ENCODE assay signal across 10 cellular contexts in genomic region chr1:207414606-207415108, GRCh38. TPM values are rescaled to one million over a fixed set of nuclear protein-coding genes. Genes with fewer than 3 reads are reported as not detected.
DNase-seq lines count a peak whose midpoint lies in the region; ATAC-seq lines count a peak whose summit lies in the region.
"Had no signal": no experiment of that assay in that cellular context is flagged by ENCODE, and none has a peak within 500 bp of the region (broad histone marks: within the 10 kb centered on the region; RNA-seq: fewer than 3 reads in every experiment).

No MANE protein-coding gene starts in this region.

- no peaks in the 10 kb centered on the region for H3K9me3 Mint-ChIP-seq in natural killer cell treated with Interleukin-12 subunit alpha and Interleukin-12 subunit beta and Interleukin-15 and Interleukin-18, amount 100 ng/mL, for 72 hours

- H3K36me3 ChIP-seq in neuronal stem cell (replicated peaks in 1 of 2; ENCODE audit: control insufficient read depth in 2 of 2, insufficient read depth in 2 of 2, low read length in 2 of 2): no peaks in the 10 kb centered on the region
- H3K36me3 ChIP-seq: thoracic aorta had no signal

- no CpG with 5 or more reads among the region's 4 CpGs for WGBS in neuronal stem cell (ENCODE audit: extremely low coverage in 2 of 2, insufficient read length in 2 of 2, insufficient replicate concordance in 1 of 2), 2 donors

- H3K4me3 Mint-ChIP-seq in natural killer cell treated with Interleukin-12 subunit alpha and Interleukin-12 subunit beta and Interleukin-15 and Interleukin-18, amount 100 ng/mL, for 72 hours: no peak overlapping the region

- H3K27me3 Mint-ChIP-seq in natural killer cell treated with Interleukin-12 subunit alpha and Interleukin-12 subunit beta and Interleukin-15 and Interleukin-18, amount 100 ng/mL, for 72 hours: peaks cover 28 to 29% of the 10 kb centered on the region in 2 donors

- H3K14ac ChIP-seq in neuronal stem cell (ENCODE audit: low read length): no peak overlapping the region

- H3K9me3 ChIP-seq in neuronal stem cell (replicated peaks in 1 of 2; ENCODE audit: control insufficient read depth in 2 of 2, insufficient read depth in 1 of 2, low read depth in 1 of 2, low read length in 2 of 2): no peaks in the 10 kb centered on the region

- no peak overlapping the region for H2AK5ac ChIP-seq in neuronal stem cell (ENCODE audit: low read depth, low read length)

- no peak overlapping the region for H3K9ac ChIP-seq in neuronal stem cell (ENCODE audit: low read depth, low read length, poor library complexity)

- H3K36me3 Mint-ChIP-seq in natural killer cell treated with Interleukin-12 subunit alpha and Interleukin-12 subunit beta and Interleukin-15 and Interleukin-18, amount 100 ng/mL, for 72 hours: peaks cover 5% of the 10 kb centered on the region

- no peak overlapping the region for H3K27ac ChIP-seq in neuronal stem cell (replicated peaks; ENCODE audit: low read length)
- H3K27ac ChIP-seq: thoracic aorta had no signal

- no peaks in the 10 kb centered on the region for H3K27me3 ChIP-seq in neuronal stem cell (ENCODE audit: control insufficient read depth in 3 of 3, insufficient read depth in 3 of 3, low read depth in 1 of 3, low read length in 3 of 3)

- H4K91ac ChIP-seq in neuronal stem cell (ENCODE audit: low read depth, low read length, poor library complexity): no peak overlapping the region

- no peak overlapping the region for H4K8ac ChIP-seq in neuronal stem cell (ENCODE audit: low read depth, low read length)

- no peak overlapping the region for H2AFZ ChIP-seq in neuronal stem cell (ENCODE audit: low read length)

- no peak overlapping the region for H2BK5ac ChIP-seq in neuronal stem cell (ENCODE audit: low read length)

- H3K27ac Mint-ChIP-seq in natural killer cell treated with Interleukin-12 subunit alpha and Interleukin-12 subunit beta and Interleukin-15 and Interleukin-18, amount 100 ng/mL, for 72 hours: no peak overlapping the region

- H3K4me3 ChIP-seq in neuronal stem cell (ENCODE audit: low read length in 2 of 2): no peak overlapping the region
- H3K4me3 ChIP-seq: lung, thoracic aorta had no signal

- no peak overlapping the region for H3K4me2 ChIP-seq in neuronal stem cell (ENCODE audit: insufficient read depth, low read length, poor library complexity, severe bottlenecking)

- no peak overlapping the region for H2BK120ac ChIP-seq in neuronal stem cell (ENCODE audit: low read depth, low read length)

- no peak overlapping the region for H2BK15ac ChIP-seq in neuronal stem cell (ENCODE audit: low read length)

- no peaks in the 10 kb centered on the region for H3K4me1 ChIP-seq in neuronal stem cell (ENCODE audit: control insufficient read depth in 2 of 2, insufficient read depth in 1 of 2, low read depth in 1 of 2, low read length in 2 of 2)

- peaks cover 22 to 29% of the 10 kb centered on the region in 2 donors for H3K4me1 Mint-ChIP-seq in natural killer cell treated with Interleukin-12 subunit alpha and Interleukin-12 subunit beta and Interleukin-15 and Interleukin-18, amount 100 ng/mL, for 72 hours (ENCODE audit: low read depth in 2 of 2)

- no peak overlapping the region for H3K23ac ChIP-seq in neuronal stem cell (ENCODE audit: low read depth, low read length, poor library complexity)

- ATAC-seq in GM18868 (IDR thresholded peaks at IDR 0.05; ENCODE audit: unreplicated experiment) (peak; percentile 82), HG02678 (IDR thresholded peaks at IDR 0.05; ENCODE audit: unreplicated experiment) (peak; percentile 92)
- ATAC-seq in natural killer cell treated with Interleukin-12 subunit alpha and Interleukin-12 subunit beta and Interleukin-15 and Interleukin-18, amount 100 ng/mL, for 72 hours: peak; percentile 61 to 75

- peak; percentile 80 for DNase-seq in NOMO-1 treated with DMSO at 0.1 percent for 48 hours (lab: John Stamatoyannopoulos, UW; ENCODE audit: unreplicated experiment)
- DNase-seq in natural killer cell treated with Interleukin-12 subunit alpha and Interleukin-12 subunit beta and Interleukin-15 and Interleukin-18, amount 100 ng/mL, for 72 hours (ENCODE audit: low spot score): no peak
- DNase-seq in NCI-H526 treated with DMSO at 0.1 percent for 48 hours (lab: John Stamatoyannopoulos, UW): no peak
- no peak for DNase-seq in NCI-H526 (lab: John Stamatoyannopoulos, UW)
- DNase-seq in neuronal stem cell (ENCODE audit: low spot score): no peak
- no peak for DNase-seq in NCI-H1436 (lab: John Stamatoyannopoulos, UW)

- H3K79me1 ChIP-seq in neuronal stem cell (ENCODE audit: low read depth, low read length): no peaks in the 10 kb centered on the region

- H3K4ac ChIP-seq in neuronal stem cell (ENCODE audit: low read length): no peak overlapping the region

- no peak overlapping the region for H2BK12ac ChIP-seq in neuronal stem cell (ENCODE audit: low read length)

- H3K18ac ChIP-seq in neuronal stem cell (ENCODE audit: low read length): no peak overlapping the region

RNA-seq across cellular contexts. Expression of gene CR2, which starts 39.5 kb away (rescaled TPM):
- total RNA-seq in natural killer cell treated with Interleukin-12 subunit alpha and Interleukin-12 subunit beta and Interleukin-15 and Interleukin-18, amount 100 ng/mL, for 72 hours: not detected
- not detected for polyA plus RNA-seq in neuronal stem cell (2013, experiment 1 of 2)
- 0.01 TPM for polyA plus RNA-seq in neuronal stem cell (2013, experiment 2 of 2)
